In the genomic region with DNA sequence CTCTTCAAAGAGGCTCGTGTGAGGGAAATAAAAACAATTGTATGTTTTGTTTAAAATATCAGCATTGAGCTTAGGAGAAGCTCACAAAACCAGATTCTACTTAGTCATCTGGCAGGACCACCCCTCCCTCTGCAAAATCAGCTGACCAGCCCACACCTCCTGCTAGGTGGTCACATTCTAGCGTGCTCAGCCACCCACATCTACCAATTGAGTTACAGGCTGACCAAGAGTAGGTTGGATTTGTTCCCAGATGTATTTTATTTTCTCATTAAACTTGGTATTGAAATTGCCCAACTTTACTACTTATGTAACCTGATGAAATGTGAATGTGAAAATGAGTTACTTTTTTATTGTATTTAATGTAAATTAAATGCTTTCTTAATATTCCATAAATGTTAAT, we compare ENCODE assay signal across 26 cellular contexts. TPM values are rescaled to one million over a fixed set of nuclear protein-coding genes. Genes with fewer than 3 reads are reported as not detected.
DNase-seq lines count a peak whose midpoint lies in the region; ATAC-seq, FAIRE-seq and TF ChIP-seq lines count a peak whose summit lies in the region.
"Had no signal": no experiment of that assay in that cellular context is flagged by ENCODE, and none has a peak within 500 bp of the region (broad histone marks: within the 10 kb centered on the region; RNA-seq: fewer than 3 reads in every experiment).

No MANE protein-coding gene starts in this region.

- POLR2A ChIA-PET in naive thymus-derived CD8-positive, alpha-beta T cell (lab: Charles Lee) = no interaction called here
- POLR2A ChIA-PET in GM10248 (lab: Yijun Ruan, JAX) = no interaction called here

- CTCF ChIA-PET in GM10248 (lab: Yijun Ruan, JAX) = no interaction called here

- TF ChIP-seq POLR2A in thyroid gland (IDR thresholded peaks at IDR 0.05) (no peak), Peyer's patch (IDR thresholded peaks at IDR 0.05) (no peak)

- peaks cover 4 to 17% (median 8%) of the 10 kb centered on the region in 9 donors for H3K9me3 Mint-ChIP-seq in naive thymus-derived CD8-positive, alpha-beta T cell

- peak; percentile 76 for FAIRE-seq in RCC 7860 (lab: Jason Lieb, UNC)
- peak; percentile 86 for FAIRE-seq in endometrium (lab: Jason Lieb, UNC)
- FAIRE-seq: D721Med, G401.6, GM12878, HTR-8/SVneo had no signal

- 23 to 26% methylated on average over 2 of the region's 2 CpGs for WGBS in thyroid gland, 2 donors

- intact Hi-C loops in thyroid gland (cut with DNase I) = no loop called here

- H3K36me3 Mint-ChIP-seq in naive thymus-derived CD8-positive, alpha-beta T cell = no peaks in the 10 kb centered on the region
- H3K36me3 Mint-ChIP-seq: IgD-negative memory B cell had no signal

- no peak overlapping the region for H3K4me3 ChIP-seq in thyroid gland (replicated peaks in 1 of 3)
- no peak overlapping the region for H3K4me3 ChIP-seq in Peyer's patch
- H3K4me3 ChIP-seq: BLaER1 treated with 17β-estradiol and CSF1 and Interleukin-3, amounts not matched to agents 10 nM and 100 nM; GM12878; GM23248; SJSA1 had no signal

- no peak overlapping the region for H3K27ac ChIP-seq in thyroid gland
- no peak overlapping the region for H3K27ac ChIP-seq in Peyer's patch
- H3K27ac ChIP-seq: BLaER1 treated with 17β-estradiol and CSF1 and Interleukin-3, amounts not matched to agents 10 nM and 100 nM; GM23248; HL-60; SJSA1 had no signal

- TF ChIP-seq CTCF in thyroid gland (IDR thresholded peaks at IDR 0.05) (no peak), GM10248 (IDR thresholded peaks at IDR 0.05; ENCODE audit: control extremely low read depth, extremely low read depth, low read depth, missing control alignments) (no peak), Peyer's patch (IDR thresholded peaks at IDR 0.05) (no peak)

- no peak overlapping the region for H3K27ac Mint-ChIP-seq in naive thymus-derived CD8-positive, alpha-beta T cell
- H3K27ac Mint-ChIP-seq: CD8-positive, alpha-beta memory T cell; IgD-negative memory B cell had no signal

- H3K9me3 ChIP-seq in thyroid gland = no peaks in the 10 kb centered on the region
- no peaks in the 10 kb centered on the region for H3K9me3 ChIP-seq in Peyer's patch
- H3K9me3 ChIP-seq: SJSA1 had no signal

- no peak for ATAC-seq in naive thymus-derived CD8-positive, alpha-beta T cell
- ATAC-seq: GM12878, HCT116 had no signal

- no peaks in the 10 kb centered on the region for H3K36me3 ChIP-seq in thyroid gland
- H3K36me3 ChIP-seq in Peyer's patch = no peaks in the 10 kb centered on the region
- H3K36me3 ChIP-seq: BLaER1 treated with 17β-estradiol and CSF1 and Interleukin-3, amounts not matched to agents 10 nM and 100 nM; SJSA1 had no signal

- no peak overlapping the region for H3K4me3 Mint-ChIP-seq in naive thymus-derived CD8-positive, alpha-beta T cell
- H3K4me3 Mint-ChIP-seq: CD8-positive, alpha-beta memory T cell; IgD-negative memory B cell had no signal

- no peak for DNase-seq in RCC 7860 (ENCODE audit: low spot score)
- DNase-seq in kidney glomerular epithelial cell (lab: John Stamatoyannopoulos, UW) = peak; percentile 19
- peak; percentile 37 to 48 for DNase-seq in thyroid gland
- no peak for DNase-seq in activated CD8-positive, alpha-beta memory T cell treated with anti-CD3 and anti-CD28 coated beads, Interleukin-2, amount 50 U/mL, for 48 hours
- no peak for DNase-seq in naive thymus-derived CD8-positive, alpha-beta T cell
- no peak for DNase-seq in GM10248 (ENCODE audit: extremely low spot score)
- no peak for DNase-seq in Peyer's patch
- DNase-seq: CD8-positive, alpha-beta memory T cell; DMS79 treated with DMSO at 0.1 percent for 48 hours; GM23248; NCI-H1436; NCI-H2029 treated with DMSO at 0.1 percent for 48 hours; NCI-H2171 treated with DMSO at 0.1 percent for 48 hours; NCI-H446 treated with DMSO at 0.1 percent for 48 hours; NK-92 treated with Interleukin-12 subunit alpha and Interleukin-12 subunit beta, amount 100 ng/mL, for 24 hours; OCI-M1 had no signal

- peaks cover 18 to 36% (median 24%) of the 10 kb centered on the region in 5 donors for H3K27me3 Mint-ChIP-seq in naive thymus-derived CD8-positive, alpha-beta T cell

- no peaks in the 10 kb centered on the region for H3K4me1 Mint-ChIP-seq in naive thymus-derived CD8-positive, alpha-beta T cell
- H3K4me1 Mint-ChIP-seq: CD8-positive, alpha-beta memory T cell; IgD-negative memory B cell had no signal

- H3K27me3 ChIP-seq in thyroid gland (no peaks in the 10 kb centered on the region), Peyer's patch (no peaks in the 10 kb centered on the region)
- H3K27me3 ChIP-seq: BLaER1 treated with 17β-estradiol and CSF1 and Interleukin-3, amounts not matched to agents 10 nM and 100 nM; SJSA1 had no signal

- peaks cover 5 to 7% of the 10 kb centered on the region in 2 donors for H3K4me1 ChIP-seq in thyroid gland
- no peaks in the 10 kb centered on the region for H3K4me1 ChIP-seq in Peyer's patch
- H3K4me1 ChIP-seq: SJSA1 had no signal

RNA-seq across cellular contexts. Expression of a gene that starts 56.2 kb away (rescaled TPM):
- total RNA-seq in thyroid gland (not detected), Peyer's patch (not detected)
- total RNA-seq in naive thymus-derived CD8-positive, alpha-beta T cell = not detected
- polyA plus RNA-seq in naive thymus-derived CD8-positive, alpha-beta T cell = not detected
- total RNA-seq: CD8-positive, alpha-beta memory T cell; GM12878; GM23248; SJSA1 had no signal
- polyA plus RNA-seq: CD8-positive, alpha-beta memory T cell; GM23248; IgD-negative memory B cell had no signal

Comparison
In these comparisons a context has a peak if more than half of its experiments do, and no peak if none do; other contexts are left out.
1. DNase-seq: peak in kidney glomerular epithelial cell (single experiment) and thyroid gland (2 of 2); none in RCC 7860 (single experiment), activated CD8-positive, alpha-beta memory T cell treated with anti-CD3 and anti-CD28 coated beads, Interleukin-2, amount 50 U/mL, for 48 hours (single experiment), naive thymus-derived CD8-positive, alpha-beta T cell (0 of 10), GM10248 (single experiment) and Peyer's patch (0 of 3).